Comparison of ENCODE assay signal across 29 cellular contexts in the genomic region with DNA sequence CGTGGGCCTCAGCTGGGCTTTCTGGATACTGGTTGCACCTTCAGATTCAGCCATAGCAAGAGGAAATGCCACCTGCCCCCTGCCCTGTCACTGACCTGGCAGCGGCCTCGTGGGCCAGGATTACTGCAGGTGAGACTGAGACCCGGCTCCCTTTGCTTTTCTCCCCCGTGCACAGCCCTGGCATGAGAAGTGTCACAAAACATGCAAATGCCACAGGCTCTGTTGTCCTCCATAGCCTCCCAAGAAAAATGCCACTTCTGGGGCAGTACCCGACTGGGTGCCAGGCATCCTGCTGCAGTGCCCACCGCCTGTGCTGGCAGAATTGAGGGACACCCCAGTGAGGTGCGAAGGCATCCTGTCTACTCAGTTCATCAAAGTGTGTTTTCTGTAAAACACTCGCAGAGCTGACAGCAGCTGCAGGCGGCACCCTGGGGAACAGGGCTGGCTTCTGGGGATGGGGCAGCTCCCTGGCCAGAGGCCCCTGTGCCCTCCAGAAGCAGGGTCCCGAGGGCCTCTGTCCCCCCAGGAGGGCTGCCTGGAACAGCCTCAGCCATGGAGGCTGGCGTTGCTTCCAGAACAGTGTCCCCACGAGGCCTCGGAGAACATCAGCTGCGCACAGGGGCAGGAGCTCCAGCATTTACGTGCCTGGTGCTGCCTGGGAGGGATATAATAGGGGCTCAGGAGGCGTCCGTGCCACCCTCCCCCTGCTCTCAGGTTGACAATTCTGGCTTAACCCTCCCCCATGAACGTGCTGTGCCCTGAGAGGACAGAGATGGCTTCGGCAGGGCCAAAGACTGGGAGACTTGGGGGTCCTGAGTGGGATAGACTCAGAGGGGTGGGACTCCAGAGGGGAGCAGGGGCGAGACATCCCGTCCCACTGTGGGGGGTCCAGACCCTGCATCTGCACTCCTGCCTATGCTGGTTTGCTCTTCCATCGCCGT.
DNase-seq lines count a peak whose midpoint lies in the region; ATAC-seq and TF ChIP-seq lines count a peak whose summit lies in the region.
"Had no signal": no experiment of that assay in that cellular context is flagged by ENCODE, and none has a peak within 500 bp of the region (broad histone marks: within the 10 kb centered on the region; RNA-seq: fewer than 3 reads in every experiment).

No MANE protein-coding gene starts in this region.

- ATAC-seq in Right ventricle myocardium inferior (no peak), left ventricle myocardium superior (no peak), omental fat pad (ENCODE audit: low FRiP score) (no peak), upper lobe of left lung (ENCODE audit: low FRiP score in 2 of 2) (no peak), HG03025 (IDR thresholded peaks at IDR 0.05; ENCODE audit: low FRiP score, unreplicated experiment) (no peak)
- ATAC-seq: activated T-cell treated with anti-CD3 and anti-CD28 coated beads, Interleukin-2, amount 50 U/mL, for 72 hours; heart left ventricle had no signal

- intact Hi-C loops in Right ventricle myocardium inferior (cut with DNase I): no loop called here
- intact Hi-C loops in left ventricle myocardium superior (cut with micrococcal nuclease): no loop called here

- TF ChIP-seq CTCF in endodermal cell (conservative IDR thresholded peaks at IDR 0.05): no peak
- TF ChIP-seq CTCF in omental fat pad (IDR thresholded peaks at IDR 0.05): no peak
- no peak for TF ChIP-seq CTCF in upper lobe of left lung (IDR thresholded peaks at IDR 0.05)
- no peak for TF ChIP-seq CTCF in nephron progenitor cell (IDR thresholded peaks at IDR 0.05)

- H3K4me1 Mint-ChIP-seq in endodermal cell (no peaks in the 10 kb centered on the region), nephron progenitor cell (peaks cover 10% of the 10 kb centered on the region)
- H3K4me1 Mint-ChIP-seq: activated CD4-positive, alpha-beta T cell treated with anti-CD3 and anti-CD28 coated beads, Interleukin-2, amount 10 ng/mL, durations not matched to agents 24 days and 14 days; CD8-positive, alpha-beta memory T cell; naive B cell had no signal

- TF ChIP-seq EP300 in upper lobe of left lung (IDR thresholded peaks at IDR 0.05): no peak

- no peak overlapping the region for H3K27ac Mint-ChIP-seq in endodermal cell
- no peak overlapping the region for H3K27ac Mint-ChIP-seq in nephron progenitor cell
- H3K27ac Mint-ChIP-seq: activated CD4-positive, alpha-beta T cell treated with anti-CD3 and anti-CD28 coated beads, Interleukin-2, amount 10 ng/mL, durations not matched to agents 24 days and 14 days; activated naive CD4-positive, alpha-beta T cell treated with anti-CD3 and anti-CD28 coated beads for 36 hours; activated T-cell treated with anti-CD3 and anti-CD28 coated beads, Interleukin-2, amount 50 U/mL, for 72 hours; CD8-positive, alpha-beta memory T cell had no signal

- H3K27me3 Mint-ChIP-seq in endodermal cell (ENCODE audit: insufficient read depth): peaks cover 2% of the 10 kb centered on the region
- peaks cover 47% of the 10 kb centered on the region for H3K27me3 Mint-ChIP-seq in nephron progenitor cell (ENCODE audit: low read depth, poor library complexity)
- H3K27me3 Mint-ChIP-seq: activated CD4-positive, alpha-beta T cell treated with anti-CD3 and anti-CD28 coated beads, Interleukin-2, amount 10 ng/mL, durations not matched to agents 24 days and 14 days had no signal

- H3K4me1 ChIP-seq in endodermal cell (ENCODE audit: control insufficient read depth, insufficient read depth, low read length) (no peaks in the 10 kb centered on the region), upper lobe of left lung (no peaks in the 10 kb centered on the region)
- H3K4me1 ChIP-seq: BE2C, breast epithelium had no signal

- 81 to 89% methylated on average over 12 to 24 of the region's 24 CpGs for WGBS in endodermal cell (ENCODE audit: insufficient coverage in 1 of 2, insufficient read length in 1 of 2), 2 experiments
- 52 to 65% methylated on average over 10 to 19 of the region's 24 CpGs for WGBS in upper lobe of left lung, 2 donors

- H3K9ac ChIP-seq in endodermal cell (ENCODE audit: extremely low read depth, low read length, poor library complexity, severe bottlenecking): no peak overlapping the region

- H3K27me3 ChIP-seq in endodermal cell (ENCODE audit: control insufficient read depth, insufficient read depth, low read length, poor library complexity, severe bottlenecking) (peaks cover 5% of the 10 kb centered on the region), upper lobe of left lung (peaks cover 0 to 3% (median 0%) of the 10 kb centered on the region in 4 donors)

- no peaks in the 10 kb centered on the region for H3K9me3 Mint-ChIP-seq in endodermal cell
- peaks cover 4% of the 10 kb centered on the region for H3K9me3 Mint-ChIP-seq in nephron progenitor cell
- H3K9me3 Mint-ChIP-seq: activated CD4-positive, alpha-beta T cell treated with anti-CD3 and anti-CD28 coated beads, Interleukin-2, amount 10 ng/mL, durations not matched to agents 24 days and 14 days; activated naive CD4-positive, alpha-beta T cell treated with anti-CD3 and anti-CD28 coated beads for 36 hours; activated T-cell treated with anti-CD3 and anti-CD28 coated beads, Interleukin-2, amount 50 U/mL, for 72 hours; CD8-positive, alpha-beta memory T cell; naive B cell had no signal

- no peaks in the 10 kb centered on the region for H3K9me3 ChIP-seq in endodermal cell (ENCODE audit: control insufficient read depth, low read length)
- H3K9me3 ChIP-seq in upper lobe of left lung: no peaks in the 10 kb centered on the region
- H3K9me3 ChIP-seq: BE2C, breast epithelium, heart left ventricle had no signal

- TF ChIP-seq POLR2A in upper lobe of left lung (IDR thresholded peaks at IDR 0.05): no peak

- H3K4me3 Mint-ChIP-seq in endodermal cell (no peak overlapping the region), nephron progenitor cell (no peak overlapping the region)
- H3K4me3 Mint-ChIP-seq: activated CD4-positive, alpha-beta T cell treated with anti-CD3 and anti-CD28 coated beads, Interleukin-2, amount 10 ng/mL, durations not matched to agents 24 days and 14 days; activated naive CD4-positive, alpha-beta T cell treated with anti-CD3 and anti-CD28 coated beads for 36 hours; activated T-cell treated with anti-CD3 and anti-CD28 coated beads, Interleukin-2, amount 50 U/mL, for 72 hours; CD8-positive, alpha-beta memory T cell; naive B cell had no signal

- no peaks in the 10 kb centered on the region for H3K36me3 Mint-ChIP-seq in endodermal cell (ENCODE audit: low read depth)
- no peaks in the 10 kb centered on the region for H3K36me3 Mint-ChIP-seq in nephron progenitor cell (ENCODE audit: low read depth)
- H3K36me3 Mint-ChIP-seq: naive B cell had no signal

- H3K36me3 ChIP-seq in endodermal cell (ENCODE audit: control insufficient read depth, insufficient read depth, low read length): no peaks in the 10 kb centered on the region
- no peaks in the 10 kb centered on the region for H3K36me3 ChIP-seq in upper lobe of left lung
- H3K36me3 ChIP-seq: BE2C, breast epithelium, heart left ventricle had no signal

- H3K27ac ChIP-seq in endodermal cell (ENCODE audit: low read depth, low read length) (no peak overlapping the region), upper lobe of left lung (no peak overlapping the region)
- H3K27ac ChIP-seq: breast epithelium, heart left ventricle, RWPE1, SK-N-MC had no signal

- H3K4me3 ChIP-seq in endodermal cell (ENCODE audit: low read length): no peak overlapping the region
- no peak overlapping the region for H3K4me3 ChIP-seq in upper lobe of left lung
- H3K4me3 ChIP-seq: breast epithelium, heart left ventricle, SK-N-MC had no signal

- DNase-seq in Right ventricle myocardium inferior (ENCODE audit: missing footprints) (peak; percentile 58), left ventricle myocardium superior (no peak), endodermal cell (peak; percentile 43), omental fat pad (ENCODE audit: low spot score) (peak; percentile 16), upper lobe of left lung (peak; percentile 11 to 60), nephron progenitor cell (no peak), activated gamma-delta T cell (lab: John Stamatoyannopoulos, UW) (no peak)
- DNase-seq: activated CD4-positive, alpha-beta T cell treated with anti-CD3 and anti-CD28 coated beads, Interleukin-2, amount 10 ng/mL, durations not matched to agents 24 days and 14 days; activated T-cell treated with anti-CD3 and anti-CD28 coated beads, Interleukin-2, amount 50 U/mL, for 72 hours; amygdala; BE2C; DMS153; effector memory CD4-positive, alpha-beta T cell; erythroblast; KG1; mesendoderm; MM.1S; naive B cell; NCI-H1417 treated with DMSO at 0.1 percent for 48 hours; NCI-H2081; NCI-H345; occipital lobe had no signal

Comparison
In these comparisons a context has a peak if more than half of its experiments do, and no peak if none do; other contexts are left out.
1. DNase-seq: peak in Right ventricle myocardium inferior (single experiment), endodermal cell (single experiment), omental fat pad (single experiment) and upper lobe of left lung (2 of 2); none in left ventricle myocardium superior (single experiment), nephron progenitor cell (single experiment) and activated gamma-delta T cell (single experiment).